ENCODE assay signal across 27 cellular contexts in genomic region chr3:97029972-97030371, GRCh38.
"Had no signal": no experiment of that assay in that cellular context is flagged by ENCODE, and none has a peak within 500 bp of the region (broad histone marks: within the 10 kb centered on the region; RNA-seq: fewer than 3 reads in every experiment).

No MANE protein-coding gene starts in this region.

- H3K4me3 ChIP-seq: colonic mucosa, coronary artery, dorsolateral prefrontal cortex, esophagus muscularis mucosa, esophagus squamous epithelium, gastrocnemius medialis, gastroesophageal sphincter, heart left ventricle, heart right ventricle had no signal

- DNase-seq: colonic mucosa; cortex of kidney; dermis blood vessel endothelial cell; dorsolateral prefrontal cortex; effector CD4-positive, alpha-beta T cell; effector CD8-positive, alpha-beta T cell; effector memory CD4-positive, alpha-beta T cell; effector memory CD8-positive, alpha-beta T cell; endodermal cell; erythroblast; esophagus squamous epithelium; foreskin fibroblast; foreskin keratinocyte; foreskin melanocyte; gastrocnemius medialis; glutamatergic neuron; head of caudate nucleus; heart left ventricle; heart right ventricle had no signal

- H3K27me3 ChIP-seq: colonic mucosa, dorsolateral prefrontal cortex, esophagus muscularis mucosa, esophagus squamous epithelium, foreskin keratinocyte, gastrocnemius medialis, gastroesophageal sphincter, heart left ventricle, heart right ventricle had no signal

- ATAC-seq: effector memory CD8-positive, alpha-beta T cell; esophagus mucosa; foreskin keratinocyte; gastrocnemius medialis; gastroesophageal sphincter; heart left ventricle; heart right ventricle had no signal

- FAIRE-seq: colon, endometrium, endothelial cell of umbilical vein had no signal

- H3K9me3 ChIP-seq: colonic mucosa, esophagus muscularis mucosa, gastrocnemius medialis, gastroesophageal sphincter had no signal

- H3K4me1 ChIP-seq: colonic mucosa, esophagus muscularis mucosa, esophagus squamous epithelium, foreskin keratinocyte, gastrocnemius medialis, gastroesophageal sphincter, heart left ventricle, heart right ventricle had no signal

- H3K27ac ChIP-seq: colonic mucosa, coronary artery, dorsolateral prefrontal cortex, epithelial cell of prostate, esophagus muscularis mucosa, esophagus squamous epithelium, foreskin keratinocyte, gastrocnemius medialis, gastroesophageal sphincter, heart left ventricle, heart right ventricle had no signal

- H3K36me3 ChIP-seq: colonic mucosa, esophagus muscularis mucosa, esophagus squamous epithelium, gastrocnemius medialis, gastroesophageal sphincter, heart left ventricle, heart right ventricle had no signal
